ENCODE assay signal across 16 cellular contexts in genomic region chr5:172952034-172952511, GRCh38. TPM values are rescaled to one million over a fixed set of nuclear protein-coding genes. Genes with fewer than 3 reads are reported as not detected.
DNase-seq lines count a peak whose midpoint lies in the region; ATAC-seq and TF ChIP-seq lines count a peak whose summit lies in the region.
"Had no signal": no experiment of that assay in that cellular context is flagged by ENCODE, and none has a peak within 500 bp of the region (broad histone marks: within the 10 kb centered on the region; RNA-seq: fewer than 3 reads in every experiment).

No MANE protein-coding gene starts in this region.

- H3K4me3 Mint-ChIP-seq in effector memory CD8-positive, alpha-beta T cell, result no peak overlapping the region
- H3K4me3 Mint-ChIP-seq: activated B cell treated with CpG ODN at 0.5 μM for 24 hours; CD4-positive, alpha-beta T cell had no signal

- H3K36me3 ChIP-seq in PC-9 (ENCODE audit: low read depth), result no peaks in the 10 kb centered on the region
- peaks cover 4% of the 10 kb centered on the region for H3K36me3 ChIP-seq in fibroblast of lung (ENCODE audit: control insufficient read depth, insufficient read depth, low read length)
- no peaks in the 10 kb centered on the region for H3K36me3 ChIP-seq in smooth muscle cell (ENCODE audit: low read depth)

- no peak overlapping the region for H3K4me2 ChIP-seq in PC-9
- H3K4me2 ChIP-seq in fibroblast of lung (ENCODE audit: extremely low read depth, insufficient read depth, low read length), result peak overlapping the region; percentile 28
- peak overlapping the region; percentile 13 for H3K4me2 ChIP-seq in smooth muscle cell

- ATAC-seq in GM21447 (IDR thresholded peaks at IDR 0.05; ENCODE audit: unreplicated experiment) (no peak), HG02885 (IDR thresholded peaks at IDR 0.05; ENCODE audit: poor library complexity, unreplicated experiment) (no peak)
- no peak for ATAC-seq in effector memory CD8-positive, alpha-beta T cell (replicated peaks)
- ATAC-seq: GM12878 had no signal

- peaks cover 2 to 4% of the 10 kb centered on the region in 2 donors for H3K4me1 Mint-ChIP-seq in effector memory CD8-positive, alpha-beta T cell (ENCODE audit: low read depth in 2 of 2)

- H3K9me3 ChIP-seq in PC-9 (ENCODE audit: insufficient read depth, low read depth) (no peaks in the 10 kb centered on the region), fibroblast of lung (ENCODE audit: control insufficient read depth, insufficient read depth, low read depth, low read length) (no peaks in the 10 kb centered on the region), smooth muscle cell (replicated peaks; ENCODE audit: low read depth) (no peaks in the 10 kb centered on the region)

- CTCF ChIA-PET in PC-9 (lab: Charles Lee), result interaction anchor here (0.5 kb wide), 1 partner anchor 490 kb away, joined by 4 read pairs; no protein-coding TSS in a partner anchor

- H3F3A ChIP-seq in PC-9 (ENCODE audit: insufficient read depth, low read depth) (peaks cover 20% of the 10 kb centered on the region), smooth muscle cell (ENCODE audit: low read depth) (peaks cover 12% of the 10 kb centered on the region)

- BruUV-seq in PC-9 (replicated peaks; lab: Mats Ljungman, UMichigan), result no TSS peak

- peaks cover 6% of the 10 kb centered on the region for H3K4me1 ChIP-seq in PC-9 (replicated peaks; ENCODE audit: insufficient read depth)
- H3K4me1 ChIP-seq in fibroblast of lung (ENCODE audit: control insufficient read depth, extremely low read depth, insufficient read depth, low read length), result peaks cover 19% of the 10 kb centered on the region
- H3K4me1 ChIP-seq in smooth muscle cell (ENCODE audit: low read depth), result no peaks in the 10 kb centered on the region

- H3K4me3 ChIP-seq in PC-9, result no peak overlapping the region
- no peak overlapping the region for H3K4me3 ChIP-seq in fibroblast of lung (replicated peaks in 1 of 4; ENCODE audit: control extremely low read depth in 1 of 4, insufficient read depth in 1 of 4, low read depth in 3 of 4, low read length in 4 of 4)
- H3K4me3 ChIP-seq in smooth muscle cell, result no peak overlapping the region
- H3K4me3 ChIP-seq: GM12878 had no signal

- H3K27me3 ChIP-seq in PC-9 (ENCODE audit: insufficient read depth, low read depth), result no peaks in the 10 kb centered on the region
- H3K27me3 ChIP-seq in fibroblast of lung (ENCODE audit: control insufficient read depth, insufficient read depth, low read length), result no peaks in the 10 kb centered on the region
- H3K27me3 ChIP-seq in smooth muscle cell (ENCODE audit: low read depth), result no peaks in the 10 kb centered on the region

- peaks cover 13% of the 10 kb centered on the region for H3K36me3 Mint-ChIP-seq in effector memory CD8-positive, alpha-beta T cell (ENCODE audit: insufficient read depth)

- H3K79me2 ChIP-seq in PC-9 (ENCODE audit: low read depth) (no peaks in the 10 kb centered on the region), fibroblast of lung (ENCODE audit: control insufficient read depth, insufficient read depth, low read length) (no peaks in the 10 kb centered on the region), smooth muscle cell (ENCODE audit: low read depth) (no peaks in the 10 kb centered on the region)

- H2AFZ ChIP-seq in PC-9, result no peak overlapping the region
- H2AFZ ChIP-seq in fibroblast of lung (ENCODE audit: low read length), result no peak overlapping the region
- H2AFZ ChIP-seq in smooth muscle cell (ENCODE audit: low read depth), result no peak overlapping the region

- no peak overlapping the region for H3K27ac Mint-ChIP-seq in effector memory CD8-positive, alpha-beta T cell
- H3K27ac Mint-ChIP-seq: activated B cell treated with CpG ODN at 0.5 μM for 24 hours; CD4-positive, alpha-beta T cell had no signal

- H3K27ac ChIP-seq in PC-9, result 0 out of 2 replicates have a peak overlapping the region, but pooled peaks have one; percentile 11
- H3K27ac ChIP-seq in fibroblast of lung (ENCODE audit: insufficient read depth, low read length), result peak overlapping the region; percentile 29
- H3K27ac ChIP-seq in smooth muscle cell (ENCODE audit: low read depth), result no peak overlapping the region

- H4K20me1 ChIP-seq in PC-9 (ENCODE audit: insufficient read depth) (no peaks in the 10 kb centered on the region), fibroblast of lung (ENCODE audit: control insufficient read depth, extremely low read depth, insufficient read depth, low read length) (no peaks in the 10 kb centered on the region), smooth muscle cell (ENCODE audit: low read depth) (no peaks in the 10 kb centered on the region)

- no peaks in the 10 kb centered on the region for H3K27me3 Mint-ChIP-seq in effector memory CD8-positive, alpha-beta T cell
- H3K27me3 Mint-ChIP-seq: activated B cell treated with CpG ODN at 0.5 μM for 24 hours; CD4-positive, alpha-beta T cell had no signal

- no peaks in the 10 kb centered on the region for H3K9me2 ChIP-seq in PC-9 (ENCODE audit: insufficient read depth)

- peak; percentile 96 for DNase-seq in EH (ENCODE audit: low read depth)
- DNase-seq in PC-9, result peak in 1 of 2 experiments; percentile 41
- peak in 1 of 2 donors; percentile 79 for DNase-seq in fibroblast of lung (ENCODE audit: low read depth in 2 of 2)
- DNase-seq in smooth muscle cell (lab: John Stamatoyannopoulos, UW; ENCODE audit: unreplicated experiment), result no peak
- DNase-seq in globus pallidus (ENCODE audit: low spot score), result no peak
- no peak for DNase-seq in effector memory CD8-positive, alpha-beta T cell
- DNase-seq: activated B cell treated with CpG ODN at 0.5 μM for 24 hours; CD4-positive, alpha-beta T cell; DND-41; effector memory CD4-positive, alpha-beta T cell; midbrain; NCI-H1105; T-helper 1 cell had no signal

- 80% methylated on average over 4 of the region's 4 CpGs for WGBS in smooth muscle cell (ENCODE audit: low lambda C conversion rate)

- no peaks in the 10 kb centered on the region for H3K9me3 Mint-ChIP-seq in effector memory CD8-positive, alpha-beta T cell
- H3K9me3 Mint-ChIP-seq: activated B cell treated with CpG ODN at 0.5 μM for 24 hours; CD4-positive, alpha-beta T cell had no signal

- H3K9ac ChIP-seq in fibroblast of lung (ENCODE audit: insufficient read depth, low read length) (no peak overlapping the region), smooth muscle cell (ENCODE audit: low read depth) (no peak overlapping the region)

- POLR2A ChIA-PET in PC-9 (lab: Charles Lee; ENCODE audit: unreplicated experiment), result interaction anchor here (0.5 to 1.0 kb wide), 5 partner anchors 47 to 1432 kb away, joined by 3 to 28 read pairs (median 7); no protein-coding TSS in a partner anchor

- intact Hi-C loops in PC-9 (cut with micrococcal nuclease; ENCODE audit: unreplicated experiment), result no loop called here

- TF ChIP-seq CTCF in PC-9 (conservative IDR thresholded peaks at IDR 0.05) (no peak), fibroblast of lung (conservative IDR thresholded peaks at IDR 0.05 in 1 of 2, IDR thresholded peaks at IDR 0.05 in 1 of 2; ENCODE audit: low read depth in 1 of 2, low read length in 2 of 2) (no peak), smooth muscle cell (IDR thresholded peaks at IDR 0.05; ENCODE audit: borderline replicate concordance, insufficient read depth, poor library complexity, severe bottlenecking) (no peak)

RNA-seq across cellular contexts. Expression of gene RPL26L1, which starts 7.2 kb away (rescaled TPM):
- total RNA-seq in PC-9 (2021), result 54.4 and 87.1 TPM in 2 replicates
- total RNA-seq in fibroblast of lung, result 47.1 and 50.1 TPM in 2 replicates
- polyA plus RNA-seq in fibroblast of lung, result 98.1 and 144 TPM in 2 replicates
- 90.2 and 135 TPM in 2 replicates for polyA plus RNA-seq in fibroblast of lung (2012)
- polyA minus RNA-seq in fibroblast of lung (ENCODE audit: low replicate concordance), result 11.2 and 12.2 TPM in 2 replicates
- 75.5 and 83.2 TPM in 2 replicates for total RNA-seq in smooth muscle cell
- polyA plus RNA-seq in smooth muscle cell, result 83.0 and 99.6 TPM in 2 replicates

RNA-seq across cellular contexts. Expression of gene ATP6V0E1, which starts 31.5 kb away (rescaled TPM):
- 190 and 251 TPM in 2 replicates for total RNA-seq in PC-9 (2021)
- 293 and 377 TPM in 2 replicates for total RNA-seq in fibroblast of lung
- 595 and 635 TPM in 2 replicates for polyA plus RNA-seq in fibroblast of lung
- polyA plus RNA-seq in fibroblast of lung (2012), result 409 and 483 TPM in 2 replicates
- 366 and 457 TPM in 2 replicates for polyA minus RNA-seq in fibroblast of lung (ENCODE audit: low replicate concordance)
- total RNA-seq in smooth muscle cell, result 201 and 247 TPM in 2 replicates
- 431 and 445 TPM in 2 replicates for polyA plus RNA-seq in smooth muscle cell
